ENCODE assay signal across 8 cellular contexts in the genomic region with DNA sequence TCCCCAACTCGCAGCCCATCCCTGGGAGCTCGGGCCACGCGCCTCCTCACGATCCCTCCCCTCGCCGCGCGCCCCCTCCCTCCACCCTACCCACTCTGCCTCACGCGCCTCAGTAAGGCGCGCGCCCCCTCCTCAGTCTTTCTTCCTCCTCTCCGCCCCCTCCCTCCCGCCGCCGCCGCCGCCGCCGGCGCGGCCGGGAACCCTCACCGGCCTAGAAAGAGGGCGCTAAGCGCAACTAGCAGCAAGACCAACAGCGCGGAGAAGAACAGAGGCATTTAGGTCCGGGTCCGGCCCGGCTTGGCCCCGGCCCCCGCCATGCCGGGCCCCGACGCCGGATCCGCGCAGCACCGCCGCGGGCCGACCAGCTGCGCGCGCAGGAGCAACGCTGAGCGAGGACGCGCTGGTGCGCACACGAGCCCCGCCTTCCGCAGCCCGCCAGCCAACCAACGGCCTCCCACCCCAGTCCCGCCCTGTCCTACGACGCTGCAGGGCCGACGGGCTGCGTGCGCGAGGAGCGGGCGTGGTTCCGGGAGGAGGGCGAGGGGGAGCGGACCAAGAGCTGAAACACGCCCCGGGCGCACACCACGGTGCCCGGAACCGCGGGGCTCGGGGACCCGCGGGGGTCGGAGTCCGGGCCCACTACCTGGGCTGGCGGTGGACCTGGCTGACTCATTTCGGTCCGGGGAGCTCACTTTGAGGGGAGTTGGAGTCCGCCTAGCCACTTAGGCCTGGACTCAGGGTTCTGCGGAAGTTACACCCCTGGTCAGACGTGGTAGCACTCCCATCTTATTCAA. TPM values are rescaled to one million over a fixed set of nuclear protein-coding genes. Genes with fewer than 3 reads are reported as not detected.
DNase-seq lines count a peak whose midpoint lies in the region; ATAC-seq, FAIRE-seq and TF ChIP-seq lines count a peak whose summit lies in the region.

A gene (minus strand): TSS at position 377 of the 794 bp plus-strand sequence. CDS start 102 bp downstream, at position 275.

- no peak for TF ChIP-seq RAD21 in HCT116 (IDR thresholded peaks at IDR 0.05; ENCODE audit: low read depth)

- H3K9ac ChIP-seq in HCT116 (ENCODE audit: low read length): peak within 1 kb of the TSS; percentile 83

- in situ Hi-C loops in G401 (cut with HindIII; ENCODE audit: low sequenced_read_pairs): no loop called here
- in situ Hi-C loops in SK-MEL-5 (cut with HindIII; ENCODE audit: low pct_unique_long_range_greater_than_20kb, low sequenced_read_pairs): no loop called here

- peak within 1 kb of the TSS; percentile 77 to 83 for H3K4me3 ChIP-seq in HCT116 (replicated peaks in 1 of 2; ENCODE audit: low read depth in 1 of 2, low read length in 2 of 2)
- peak within 1 kb of the TSS; percentile 93 to 96 for H3K4me3 ChIP-seq in neutrophil (ENCODE audit: low read depth in 1 of 2, low read length in 1 of 2)

- CTCF ChIA-PET in HCT116 (lab: Charles Lee): interaction anchor here (0.9 to 2.3 kb wide), 9 partner anchors 10 to 472 kb away, joined by 3 to 10 read pairs (median 4); a partner anchor contains a TSS

- POLR2A ChIA-PET in HCT116 (lab: Charles Lee): interaction anchor here (0.7 to 3.1 kb wide), 3 partner anchors 11 to 75 kb away, joined by 4 to 19 read pairs (median 12); a partner anchor contains a TSS

- peak within 1 kb of the TSS; percentile 90 for H3K4me2 ChIP-seq in HCT116 (ENCODE audit: low read length)

- BruUV-seq in HCT116 (replicated peaks; lab: Mats Ljungman, UMichigan): no TSS peak

- H3K4me1 ChIP-seq in HCT116 (ENCODE audit: control insufficient read depth in 1 of 2, insufficient read depth in 2 of 2, low read length in 2 of 2) (peaks cover 12 to 29% of the 10 kb centered on the region in 2 experiments), neutrophil (ENCODE audit: control insufficient read depth in 1 of 2, insufficient read depth in 1 of 2, low read depth in 1 of 2, low read length in 1 of 2) (peaks cover 41 to 44% of the 10 kb centered on the region in 2 experiments)

- intact Hi-C loops in HCT116 (cut with micrococcal nuclease): loop anchor here (1.0 to 10.0 kb wide), 2 partner anchors 31 to 260 kb away; a partner anchor contains a TSS

- no peaks in the 10 kb centered on the region for H3K9me3 ChIP-seq in HCT116 (ENCODE audit: control insufficient read depth in 1 of 2, insufficient read depth in 1 of 2, low read depth in 1 of 2, low read length in 2 of 2)
- no peaks in the 10 kb centered on the region for H3K9me3 ChIP-seq in neutrophil

- peaks cover 7% of the 10 kb centered on the region; the same call in 1 of the 2 replicates for H4K20me1 ChIP-seq in HCT116 (ENCODE audit: insufficient read depth)

- TF ChIP-seq POLR2A in HCT116 (IDR thresholded peaks at IDR 0.05; ENCODE audit: borderline replicate concordance, extremely low read depth, insufficient read depth, insufficient read length): peak; percentile 73

- no peaks in the 10 kb centered on the region for H3K9me2 ChIP-seq in HCT116 (ENCODE audit: insufficient read depth)

- DNase-seq in G401 (ENCODE audit: low spot score): peak; percentile 93
- peak; percentile 86 for DNase-seq in HCT116 (ENCODE audit: low read depth, low spot score)
- DNase-seq in MV-4-11 (lab: John Stamatoyannopoulos, UW): peak; percentile 90
- peak; percentile 95 for DNase-seq in SK-MEL-5 (ENCODE audit: low read depth, low spot score)
- DNase-seq in activated naive CD4-positive, alpha-beta T cell treated with Interleukin-2 at 50 U/mL for 16 hours: peak; percentile 97
- DNase-seq in frontal cortex (ENCODE audit: low spot score in 2 of 2): peak; percentile 99

- H3K79me2 ChIP-seq in HCT116 (ENCODE audit: insufficient read depth, low read length): peaks cover 46% of the 10 kb centered on the region

- H3K27ac ChIP-seq in HCT116 (ENCODE audit: low read depth, low read length): peak within 1 kb of the TSS; percentile 74
- peak within 1 kb of the TSS; percentile 91 for H3K27ac ChIP-seq in neutrophil

- H2AFZ ChIP-seq in HCT116 (ENCODE audit: low read depth, low read length, poor library complexity, severe bottlenecking): no peak within 1 kb of the TSS

- peak; percentile 99 for ATAC-seq in HCT116

- RAD21 ChIA-PET in HCT116 (lab: Charles Lee; ENCODE audit: low non-redundant PET in 1 of 2, low total read pairs in 2 of 2, uncharacterized antibody in 2 of 2, unreplicated experiment in 2 of 2): no interaction called here

- no peak for TF ChIP-seq CTCF in HCT116 (IDR thresholded peaks at IDR 0.05 in 2 of 3, conservative IDR thresholded peaks at IDR 0.05 in 1 of 3; ENCODE audit: borderline replicate concordance in 1 of 3, insufficient read depth in 1 of 3, low read depth in 2 of 3, low read length in 2 of 3)
- peak; percentile 55 for TF ChIP-seq CTCF in neutrophil (IDR thresholded peaks at IDR 0.05)
- no peak for TF ChIP-seq CTCF in subcutaneous adipose tissue (IDR thresholded peaks at IDR 0.05; ENCODE audit: low read depth)

- no peaks in the 10 kb centered on the region for H3K27me3 ChIP-seq in HCT116 (ENCODE audit: insufficient read depth, low read length)
- no peaks in the 10 kb centered on the region for H3K27me3 ChIP-seq in neutrophil

- H3K36me3 ChIP-seq in HCT116 (ENCODE audit: control insufficient read depth in 1 of 2, insufficient read depth in 2 of 2, low read length in 2 of 2) (peaks cover 31 to 36% of the 10 kb centered on the region in 2 experiments), neutrophil (peaks cover 43% of the 10 kb centered on the region)

- FAIRE-seq in frontal cortex (lab: Jason Lieb, UNC): no peak

TF ChIP-seq in HCT116, 20 proteins besides CTCF, POLR2A, EP300 and RAD21:
- no peak for TF ChIP-seq TCF7L2 (IDR thresholded peaks at IDR 0.05; ENCODE audit: borderline replicate concordance, extremely low read depth, insufficient read depth, insufficient read length)
- peak; percentile 42; the same call in 1 of the 2 replicates for TF ChIP-seq ELF1 (IDR thresholded peaks at IDR 0.05; ENCODE audit: borderline replicate concordance, low read depth)
- peak; percentile 62; the same call in 1 of the 2 replicates for TF ChIP-seq SIN3A (IDR thresholded peaks at IDR 0.05; ENCODE audit: low read depth)
- peak; percentile 69 for TF ChIP-seq ZFX (IDR thresholded peaks at IDR 0.05)
- peak; percentile 90 for TF ChIP-seq POLR2AphosphoS5 (IDR thresholded peaks at IDR 0.05; ENCODE audit: low read depth, low read length)
- TF ChIP-seq, protein P1, sequence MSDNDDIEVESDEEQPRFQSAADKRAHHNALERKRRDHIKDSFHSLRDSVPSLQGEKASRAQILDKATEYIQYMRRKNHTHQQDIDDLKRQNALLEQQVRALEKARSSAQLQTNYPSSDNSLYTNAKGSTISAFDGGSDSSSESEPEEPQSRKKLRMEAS (IDR thresholded peaks at IDR 0.05): peak; percentile 87
- peak; percentile 86 for TF ChIP-seq SP1 (IDR thresholded peaks at IDR 0.05; ENCODE audit: low read depth)
- TF ChIP-seq SRF (IDR thresholded peaks at IDR 0.05; ENCODE audit: low read depth): no peak

RNA-seq across cellular contexts. Expression of the gene that starts here (rescaled TPM):
- total RNA-seq in G401 (2014; rRNA removed; shearing (Covaris generic)): 77.8 and 137 TPM in 2 replicates
- total RNA-seq in HCT116 (2021; ENCODE audit: unreplicated experiment) (140 TPM), frontal cortex (81.9 TPM), subcutaneous adipose tissue (100 to 1,000 TPM in 2 of 4 donors, 10 to 100 TPM in 2; 90.7 to 148 (median 116) TPM)
- 49.8 and 54.5 TPM in 2 replicates for polyA plus RNA-seq in HCT116 (2012)
- total RNA-seq in SK-MEL-5 (2014; rRNA removed; shearing (Covaris generic)): 146 and 160 TPM in 2 replicates
- 76.0 and 105 TPM in 2 replicates for polyA plus RNA-seq in SK-MEL-5 (2015; cell fraction: cytosol; rRNA removed)
- 109 and 197 TPM in 2 replicates for polyA plus RNA-seq in SK-MEL-5 (2015; cell fraction: nucleus; rRNA removed)

Comparison
In these comparisons a context has a peak if more than half of its experiments do, and no peak if none do; other contexts are left out.
1. Peak in every context shown above with its lines: DNase-seq, ATAC-seq, H3K4me3 ChIP-seq and H3K27ac ChIP-seq.